In genomic region chr11:120182357-120182756, GRCh38 we compare ENCODE assay signal across 17 cellular contexts. TPM values are rescaled to one million over a fixed set of nuclear protein-coding genes. Genes with fewer than 3 reads are reported as not detected.
DNase-seq lines count a peak whose midpoint lies in the region; ATAC-seq and TF ChIP-seq lines count a peak whose summit lies in the region.
"Had no signal": no experiment of that assay in that cellular context is flagged by ENCODE, and none has a peak within 500 bp of the region (broad histone marks: within the 10 kb centered on the region; RNA-seq: fewer than 3 reads in every experiment).

No MANE protein-coding gene starts in this region.

- H3K79me2 ChIP-seq in neural progenitor cell (ENCODE audit: low read depth), result no peaks in the 10 kb centered on the region

- TF ChIP-seq CTCF in breast epithelium (IDR thresholded peaks at IDR 0.05), result no peak
- TF ChIP-seq CTCF in MCF 10A (IDR thresholded peaks at IDR 0.05; ENCODE audit: unreplicated experiment), result no peak
- TF ChIP-seq CTCF in esophagus muscularis mucosa (IDR thresholded peaks at IDR 0.05), result no peak
- TF ChIP-seq CTCF in neural progenitor cell (IDR thresholded peaks at IDR 0.05), result no peak
- no peak for TF ChIP-seq CTCF in transverse colon (IDR thresholded peaks at IDR 0.05)

- H3K4me3 ChIP-seq in breast epithelium (no peak overlapping the region), esophagus muscularis mucosa (no peak overlapping the region), neural progenitor cell (no peak overlapping the region), transverse colon (no peak overlapping the region)
- H3K4me3 ChIP-seq: upper lobe of left lung had no signal

- CTCF ChIA-PET in MCF 10A (lab: Yijun Ruan, JAX), result interaction anchor here (0.7 to 1.1 kb wide), 3 partner anchors 12 to 65 kb away, joined by 3 to 5 read pairs (median 3); no protein-coding TSS in a partner anchor

- H3K27me3 Mint-ChIP-seq in MCF 10A (ENCODE audit: insufficient read depth, unreplicated experiment), result no peaks in the 10 kb centered on the region
- peaks cover 13% of the 10 kb centered on the region for H3K27me3 Mint-ChIP-seq in neural progenitor cell (ENCODE audit: insufficient read depth, low read depth)

- H3K4me1 Mint-ChIP-seq in MCF 10A (ENCODE audit: insufficient read depth, unreplicated experiment), result peaks cover 16% of the 10 kb centered on the region
- peaks cover 93% of the 10 kb centered on the region for H3K4me1 Mint-ChIP-seq in neural progenitor cell

- no peak for TF ChIP-seq POLR2A in breast epithelium (IDR thresholded peaks at IDR 0.05)
- TF ChIP-seq POLR2A in esophagus muscularis mucosa (IDR thresholded peaks at IDR 0.05; ENCODE audit: low read depth), result no peak
- TF ChIP-seq POLR2A in transverse colon (IDR thresholded peaks at IDR 0.05), result no peak

- H3K36me3 Mint-ChIP-seq in MCF 10A (ENCODE audit: insufficient read depth, unreplicated experiment) (no peaks in the 10 kb centered on the region), neural progenitor cell (no peaks in the 10 kb centered on the region)

- TF ChIP-seq EP300 in esophagus muscularis mucosa (IDR thresholded peaks at IDR 0.05) (no peak), transverse colon (IDR thresholded peaks at IDR 0.05; ENCODE audit: low read depth) (no peak)

- H3K9me3 ChIP-seq in breast epithelium, result no peaks in the 10 kb centered on the region
- H3K9me3 ChIP-seq in esophagus muscularis mucosa, result no peaks in the 10 kb centered on the region
- no peaks in the 10 kb centered on the region for H3K9me3 ChIP-seq in neural progenitor cell (ENCODE audit: low read depth)
- H3K9me3 ChIP-seq in transverse colon, result no peaks in the 10 kb centered on the region
- H3K9me3 ChIP-seq: SK-N-SH, upper lobe of left lung had no signal

- H3K9ac ChIP-seq in neural progenitor cell, result no peak overlapping the region
- H3K9ac ChIP-seq: SK-N-SH had no signal

- H3K27me3 ChIP-seq in breast epithelium (no peaks in the 10 kb centered on the region), esophagus muscularis mucosa (no peaks in the 10 kb centered on the region), neural progenitor cell (peaks cover 49% of the 10 kb centered on the region), transverse colon (no peaks in the 10 kb centered on the region)
- H3K27me3 ChIP-seq: brain microvascular endothelial cell, upper lobe of left lung had no signal

- peaks cover 14% of the 10 kb centered on the region for H3F3A ChIP-seq in neural progenitor cell (ENCODE audit: low read depth)

- H3K9me3 Mint-ChIP-seq in MCF 10A (ENCODE audit: unreplicated experiment) (no peaks in the 10 kb centered on the region), neural progenitor cell (no peaks in the 10 kb centered on the region)

- H3K27ac Mint-ChIP-seq in MCF 10A (ENCODE audit: low read depth, unreplicated experiment) (no peak overlapping the region), neural progenitor cell (peak overlapping the region; percentile 93)

- WGBS in esophagus muscularis mucosa, result 60% methylated on average over 5 of the region's 7 CpGs
- 0 to 48% methylated on average over 1 to 7 of the region's 7 CpGs for WGBS in transverse colon (ENCODE audit: low coverage in 1 of 2), 2 donors

- H3K27ac ChIP-seq in breast epithelium, result peak overlapping the region; percentile 50 to 96
- peak overlapping the region in 3 of 4 donors; percentile 68 to 79 (median 77) for H3K27ac ChIP-seq in esophagus muscularis mucosa (replicated peaks in 1 of 4)
- H3K27ac ChIP-seq in neural progenitor cell, result no peak overlapping the region
- peak overlapping the region in 3 of 4 donors; percentile 91 to 92 (median 91) for H3K27ac ChIP-seq in transverse colon
- H3K27ac ChIP-seq: brain microvascular endothelial cell, upper lobe of left lung had no signal

- H2AFZ ChIP-seq in neural progenitor cell (replicated peaks), result no peak overlapping the region

- H3K4me2 ChIP-seq in neural progenitor cell, result peak overlapping the region; percentile 50
- H3K4me2 ChIP-seq: SK-N-SH had no signal

- H3K4me1 ChIP-seq in breast epithelium (peaks cover 0 to 3% of the 10 kb centered on the region in 2 donors), esophagus muscularis mucosa (peaks cover 50 to 90% (median 83%) of the 10 kb centered on the region in 4 donors), neural progenitor cell (peaks cover 56% of the 10 kb centered on the region), transverse colon (peaks cover 35 to 58% (median 44%) of the 10 kb centered on the region in 4 donors)

- ATAC-seq in GM21423 (IDR thresholded peaks at IDR 0.05; ENCODE audit: unreplicated experiment), result no peak

- intact Hi-C loops in breast epithelium (cut with DNase I; ENCODE audit: low total_unique reads) (loop anchor here (5.0 kb wide), 1 partner anchor 35 kb away; no protein-coding TSS in a partner anchor), MCF 10A (cut with micrococcal nuclease) (no loop called here), esophagus muscularis mucosa (cut with DNase I) (no loop called here), transverse colon (cut with DNase I; ENCODE audit: low total_unique reads) (no loop called here)

- peaks cover 10% of the 10 kb centered on the region for H4K20me1 ChIP-seq in neural progenitor cell (ENCODE audit: low read depth)

- BruUV-seq in MCF 10A (replicated peaks; lab: Mats Ljungman, UMichigan), result no TSS peak

- H3K4me3 Mint-ChIP-seq in MCF 10A (ENCODE audit: unreplicated experiment) (no peak overlapping the region), neural progenitor cell (peak overlapping the region; percentile 65)

- in situ Hi-C loops in transverse colon (cut with MboI; ENCODE audit: low pct_ligation_motif_present in 1 of 4, low pct_unique_long_range_greater_than_20kb in 1 of 4, low sequenced_read_pairs in 3 of 4) (no loop called here), KBM-7 (cut with MboI; ENCODE audit: low pct_unique_long_range_greater_than_20kb, low sequenced_read_pairs) (no loop called here)

- H3K36me3 ChIP-seq in breast epithelium (no peaks in the 10 kb centered on the region), esophagus muscularis mucosa (no peaks in the 10 kb centered on the region), neural progenitor cell (no peaks in the 10 kb centered on the region), transverse colon (no peaks in the 10 kb centered on the region)
- H3K36me3 ChIP-seq: brain microvascular endothelial cell, upper lobe of left lung had no signal

- DNase-seq in breast epithelium (ENCODE audit: low spot score in 2 of 2) (peak in 1 of 2 donors; percentile 5), MCF 10A (ENCODE audit: unreplicated experiment) (no peak), esophagus muscularis mucosa (ENCODE audit: extremely low spot score) (peak; percentile 84), neural progenitor cell (ENCODE audit: low spot score) (peak; percentile 54), transverse colon (no peak), NCI-H2029 treated with DMSO at 0.1 percent for 48 hours (lab: John Stamatoyannopoulos, UW) (no peak), KBM-7 (no peak)
- DNase-seq: activated gamma-delta T cell treated with Interleukin-2 at 50 U/mL for 16 hours, brain microvascular endothelial cell, NCI-H1436 treated with DMSO at 0.1 percent for 48 hours, NCI-H510A, SK-N-SH had no signal

- POLR2A ChIA-PET in MCF 10A (lab: Yijun Ruan, JAX), result no interaction called here

RNA-seq across cellular contexts. Expression of gene OAF, which starts 28.5 kb away (rescaled TPM):
- total RNA-seq in breast epithelium (10 to 100 TPM; 19.8 to 35.1 (median 33.3) TPM), MCF 10A (2022) (21.6 and 34.8 TPM in 2 replicates), esophagus muscularis mucosa (10 to 100 TPM; 30.7 to 66.1 (median 58.1) TPM), neural progenitor cell (ENCODE audit: low replicate concordance) (0.46 and 0.47 TPM in 2 replicates), transverse colon (100 to 1,000 TPM in 3 of 4 donors, 10 to 100 TPM in 1; 78.8 to 553 (median 287) TPM)

RNA-seq across cellular contexts. Expression of gene TRIM29, which starts 44.4 kb away (rescaled TPM):
- total RNA-seq in breast epithelium, result 10 to 100 TPM; 10.6 to 58.7 (median 45.9) TPM
- total RNA-seq in MCF 10A (2022), result 60.9 and 93.4 TPM in 2 replicates
- total RNA-seq in esophagus muscularis mucosa, result 1 to 10 TPM in 1 of 4 donors, under 1 TPM in 3; 0.45 to 1.3 (median 0.75) TPM
- 0.11 TPM in 1 of 2 replicates, not detected in the other for total RNA-seq in neural progenitor cell (ENCODE audit: low replicate concordance)
- total RNA-seq in transverse colon, result 1 to 10 TPM in 2 of 4 donors, under 1 TPM in 1, not detected in 1; 0.75 to 7.8 (median 4.4) TPM
- total RNA-seq: activated CD8-positive, alpha-beta memory T cell treated with anti-CD3 and anti-CD28 coated beads for 36 hours; LHCN-M2; OCI-LY7 had no signal

RNA-seq across cellular contexts. Expression of gene POU2F3, which starts 57.6 kb away (rescaled TPM):
- total RNA-seq in breast epithelium (1 to 10 TPM in 2 of 3 donors, not detected in 1; 3.9 to 7.0 TPM), MCF 10A (2022) (not detected in 2 replicates), esophagus muscularis mucosa (not detected), neural progenitor cell (ENCODE audit: low replicate concordance) (1.4 TPM in 1 of 2 replicates, not detected in the other), transverse colon (1 to 10 TPM in 2 of 4 donors, not detected in 2; 1.9 to 2.2 TPM)
- total RNA-seq: activated CD8-positive, alpha-beta memory T cell treated with anti-CD3 and anti-CD28 coated beads for 36 hours; LHCN-M2 had no signal

Comparison
In these comparisons a context has a peak if more than half of its experiments do, and no peak if none do; other contexts are left out.
1. DNase-seq: peak in esophagus muscularis mucosa (single experiment) and neural progenitor cell (single experiment); none in MCF 10A (single experiment), transverse colon (single experiment), NCI-H2029 treated with DMSO at 0.1 percent for 48 hours (single experiment) and KBM-7 (single experiment).
2. RNA of gene OAF, which starts 28.5 kb away (total RNA-seq): 78.8 to 553 TPM in transverse colon, 30.7 to 66.1 TPM in esophagus muscularis mucosa, 19.8 to 35.1 TPM in breast epithelium and 21.6 to 34.8 TPM in MCF 10A; 0.46 to 0.47 TPM in neural progenitor cell; every median in the first group is over 10 times any median in the second.